Comparison of ENCODE assay signal across 1 cellular context in genomic region chr2:85647823-85648526, GRCh38.
A peak's percentile ranks its signal among the peaks of the same experiment; 100 is the strongest.
TF ChIP-seq lines count a peak whose summit lies in the region.

No MANE protein-coding gene starts in this region.

TF ChIP-seq in GM12878, 131 proteins besides CTCF, POLR2A, EP300 and RAD21:
- TF ChIP-seq SPI1 (IDR thresholded peaks at IDR 0.05; ENCODE audit: borderline replicate concordance, insufficient read depth, low read depth, low read length) (peak; percentile 76; the same call in 1 of the 2 replicates), NR2F1 (conservative IDR thresholded peaks at IDR 0.05) (no peak), RUNX3 (IDR thresholded peaks at IDR 0.05; ENCODE audit: low read length) (peak; percentile 66), MEF2B (IDR thresholded peaks at IDR 0.05; ENCODE audit: partially characterized antibody, poor library complexity, severe bottlenecking) (peak; percentile 42), NFXL1 (IDR thresholded peaks at IDR 0.05; ENCODE audit: borderline replicate concordance) (peak; percentile 64; the same call in 1 of the 2 replicates), KDM1A (IDR thresholded peaks at IDR 0.05; ENCODE audit: borderline replicate concordance) (no peak), SP1 (IDR thresholded peaks at IDR 0.05; ENCODE audit: low read depth, low read length) (no peak), BCL11A (IDR thresholded peaks at IDR 0.05; ENCODE audit: low read depth, low read length) (peak; percentile 20; the same call in 1 of the 2 replicates), BHLHE40 (IDR thresholded peaks at IDR 0.05; ENCODE audit: borderline replicate concordance in 1 of 2, low read depth in 2 of 2, low read length in 1 of 2) (0 out of 4 replicates have a peak, but pooled peaks of 1 of the 2 experiments have one; percentile 14)
- TF ChIP-seq, protein P1, sequence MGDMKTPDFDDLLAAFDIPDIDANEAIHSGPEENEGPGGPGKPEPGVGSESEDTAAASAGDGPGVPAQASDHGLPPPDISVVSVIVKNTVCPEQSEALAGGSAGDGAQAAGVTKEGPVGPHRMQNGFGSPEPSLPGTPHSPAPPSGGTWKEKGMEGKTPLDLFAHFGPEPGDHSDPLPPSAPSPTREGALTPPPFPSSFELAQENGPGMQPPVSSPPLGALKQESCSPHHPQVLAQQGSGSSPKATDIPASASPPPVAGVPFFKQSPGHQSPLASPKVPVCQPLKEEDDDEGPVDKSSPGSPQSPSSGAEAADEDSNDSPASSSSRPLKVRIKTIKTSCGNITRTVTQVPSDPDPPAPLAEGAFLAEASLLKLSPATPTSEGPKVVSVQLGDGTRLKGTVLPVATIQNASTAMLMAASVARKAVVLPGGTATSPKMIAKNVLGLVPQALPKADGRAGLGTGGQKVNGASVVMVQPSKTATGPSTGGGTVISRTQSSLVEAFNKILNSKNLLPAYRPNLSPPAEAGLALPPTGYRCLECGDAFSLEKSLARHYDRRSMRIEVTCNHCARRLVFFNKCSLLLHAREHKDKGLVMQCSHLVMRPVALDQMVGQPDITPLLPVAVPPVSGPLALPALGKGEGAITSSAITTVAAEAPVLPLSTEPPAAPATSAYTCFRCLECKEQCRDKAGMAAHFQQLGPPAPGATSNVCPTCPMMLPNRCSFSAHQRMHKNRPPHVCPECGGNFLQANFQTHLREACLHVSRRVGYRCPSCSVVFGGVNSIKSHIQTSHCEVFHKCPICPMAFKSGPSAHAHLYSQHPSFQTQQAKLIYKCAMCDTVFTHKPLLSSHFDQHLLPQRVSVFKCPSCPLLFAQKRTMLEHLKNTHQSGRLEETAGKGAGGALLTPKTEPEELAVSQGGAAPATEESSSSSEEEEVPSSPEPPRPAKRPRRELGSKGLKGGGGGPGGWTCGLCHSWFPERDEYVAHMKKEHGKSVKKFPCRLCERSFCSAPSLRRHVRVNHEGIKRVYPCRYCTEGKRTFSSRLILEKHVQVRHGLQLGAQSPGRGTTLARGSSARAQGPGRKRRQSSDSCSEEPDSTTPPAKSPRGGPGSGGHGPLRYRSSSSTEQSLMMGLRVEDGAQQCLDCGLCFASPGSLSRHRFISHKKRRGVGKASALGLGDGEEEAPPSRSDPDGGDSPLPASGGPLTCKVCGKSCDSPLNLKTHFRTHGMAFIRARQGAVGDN (IDR thresholded peaks at IDR 0.05) = peak; percentile 26; the same call in 1 of the 2 replicates
